In the genomic region with DNA sequence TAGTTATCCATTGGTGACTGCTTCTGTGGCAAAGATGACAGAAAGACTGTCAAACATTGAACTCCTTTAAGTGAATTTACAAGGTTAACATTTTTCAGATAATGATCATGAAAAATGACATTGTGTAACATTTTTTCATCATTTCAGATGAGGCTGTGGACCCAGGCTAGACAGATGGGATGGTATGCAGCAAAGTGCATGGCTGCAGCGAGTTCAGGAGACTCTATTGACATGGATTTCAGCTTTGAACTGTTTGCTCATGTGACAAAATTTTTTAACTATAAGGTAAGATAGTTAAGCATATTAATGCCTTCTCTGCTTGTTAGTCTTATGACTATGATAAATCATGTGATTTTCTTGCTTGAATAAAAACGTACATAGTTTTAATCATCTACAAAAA, we compare ENCODE assay signal across 1 cellular context.
A peak's percentile ranks its signal among the peaks of the same experiment; 100 is the strongest.
TF ChIP-seq lines count a peak whose summit lies in the region.

No MANE protein-coding gene starts in this region.

TF ChIP-seq in HepG2, 621 proteins besides CTCF, POLR2A, EP300 and RAD21:
- TF ChIP-seq SKI (IDR thresholded peaks at IDR 0.05; ENCODE audit: partially characterized antibody), result peak; percentile 74
- 0 out of 2 replicates have a peak, but pooled peaks have one; percentile 12 for TF ChIP-seq HNF4A (CRISPR knock-in tag; IDR thresholded peaks at IDR 0.05)
